In the genomic region with DNA sequence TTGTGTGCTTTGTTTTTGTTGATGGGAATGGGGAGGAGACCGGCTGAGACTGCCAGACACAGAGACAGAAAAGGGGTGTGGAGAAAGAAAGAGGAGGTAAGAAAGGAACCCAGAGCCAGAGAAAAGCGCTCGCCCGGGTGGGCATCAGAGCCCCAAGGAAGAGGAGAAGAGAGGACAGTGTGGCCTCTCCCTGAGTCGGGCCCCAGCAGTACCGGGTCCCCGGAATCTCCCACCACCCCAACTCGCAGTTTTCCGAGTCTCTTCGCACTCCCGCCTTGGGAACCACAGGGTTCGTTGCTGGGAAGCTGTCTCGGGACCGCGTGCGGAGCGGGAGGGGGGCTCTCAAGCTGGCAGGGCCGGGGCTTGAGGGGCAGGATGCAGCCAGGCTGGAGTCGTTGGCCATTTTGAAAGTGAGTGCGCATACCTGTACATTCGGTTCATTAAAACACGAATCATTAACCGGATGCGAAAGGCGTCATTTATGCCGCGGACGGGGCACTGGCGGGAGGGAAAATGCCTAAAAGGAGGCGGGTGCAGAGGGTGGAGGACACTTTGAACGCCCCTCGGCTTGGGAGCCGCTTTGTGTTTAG, we compare ENCODE assay signal across 18 cellular contexts. TPM values are rescaled to one million over a fixed set of nuclear protein-coding genes. Genes with fewer than 3 reads are reported as not detected.
DNase-seq lines count a peak whose midpoint lies in the region; ATAC-seq, FAIRE-seq and TF ChIP-seq lines count a peak whose summit lies in the region.
"Had no signal": no experiment of that assay in that cellular context is flagged by ENCODE, and none has a peak within 500 bp of the region (broad histone marks: within the 10 kb centered on the region; RNA-seq: fewer than 3 reads in every experiment).

No MANE protein-coding gene starts in this region.

- no TSS peak for BruUV-seq in endothelial cell of umbilical vein (replicated peaks; lab: Mats Ljungman, UMichigan)

- intact Hi-C loops in endothelial cell of umbilical vein (cut with micrococcal nuclease) = no loop called here

- H3K4me2 ChIP-seq in H9 (ENCODE audit: insufficient read depth, insufficient read length, low read length) (peak overlapping the region; percentile 9), endothelial cell of umbilical vein (ENCODE audit: insufficient read depth, low read length) (no peak overlapping the region), parathyroid adenoma (ENCODE audit: low read length) (peak overlapping the region; percentile 17)

- H3K27ac Mint-ChIP-seq in T-helper 1 cell treated with Interleukin-12 subunit alpha and Interleukin-12 subunit beta and Interleukin-4 antibody, amounts not matched to agents 30 μg/mL and 1 μg/mL, for 36 hours = peak overlapping the region; percentile 81
- H3K27ac Mint-ChIP-seq in H9 = no peak overlapping the region

- no peak overlapping the region for H2BK120ac ChIP-seq in H9 (ENCODE audit: low read depth, low read length, poor library complexity, severe bottlenecking)

- H3K27me3 ChIP-seq in H9 (ENCODE audit: insufficient read depth, low read length) (peaks cover 96% of the 10 kb centered on the region), endothelial cell of umbilical vein (ENCODE audit: control insufficient read depth in 2 of 2, insufficient read depth in 2 of 2, low read length in 2 of 2) (peaks cover 84 to 96% of the 10 kb centered on the region in 2 experiments), parathyroid adenoma (ENCODE audit: control insufficient read depth, insufficient read depth, low read length) (peaks cover 3% of the 10 kb centered on the region), HAP-1 (ENCODE audit: low read depth) (peaks cover 36% of the 10 kb centered on the region)

- no peak overlapping the region for H3K56ac ChIP-seq in H9 (ENCODE audit: insufficient read length, low read depth, low read length)

- in situ Hi-C loops in HAP-1 (cut with MboI; ENCODE audit: low sequenced_read_pairs) = no loop called here

- H3K4ac ChIP-seq in H9 (ENCODE audit: low read depth, low read length) = no peak overlapping the region

- H3K27ac ChIP-seq in H9 (ENCODE audit: insufficient read length, low read depth, low read length) (no peak overlapping the region), endothelial cell of umbilical vein (ENCODE audit: insufficient read depth, low read depth, low read length) (no peak overlapping the region), parathyroid adenoma (no peak overlapping the region)
- H3K27ac ChIP-seq: pancreas had no signal

- H3K79me1 ChIP-seq in H9 (ENCODE audit: insufficient read depth, low read depth, low read length, poor library complexity, severe bottlenecking) = no peaks in the 10 kb centered on the region

- H3K4me3 ChIP-seq in endothelial cell of umbilical vein (replicated peaks in 1 of 3; ENCODE audit: insufficient read depth in 1 of 3, low read depth in 1 of 3, low read length in 3 of 3) (no peak overlapping the region), parathyroid adenoma (ENCODE audit: low read depth, low read length) (no peak overlapping the region), HAP-1 (no peak overlapping the region)
- H3K4me3 ChIP-seq: pancreas had no signal

- no peaks in the 10 kb centered on the region for H3K9me1 ChIP-seq in endothelial cell of umbilical vein (replicated peaks; ENCODE audit: control insufficient read depth, extremely low read depth, insufficient read depth, low read length)

- no peaks in the 10 kb centered on the region for H3K9me3 Mint-ChIP-seq in T-helper 1 cell treated with Interleukin-12 subunit alpha and Interleukin-12 subunit beta and Interleukin-4 antibody, amounts not matched to agents 30 μg/mL and 1 μg/mL, for 36 hours
- peaks cover 6 to 12% of the 10 kb centered on the region in 2 experiments; a peak in 4 of 5 replicates for H3K9me3 Mint-ChIP-seq in H9

- no peak overlapping the region for H3K9ac ChIP-seq in H9 (ENCODE audit: extremely low read depth, insufficient read length, low read length)
- H3K9ac ChIP-seq in endothelial cell of umbilical vein (replicated peaks; ENCODE audit: extremely low read depth, insufficient read depth, low read length) = no peak overlapping the region
- H3K9ac ChIP-seq in parathyroid adenoma = no peak overlapping the region

- no peak overlapping the region for H4K5ac ChIP-seq in H9 (ENCODE audit: insufficient read length, low read depth, low read length)

- no peak for FAIRE-seq in endothelial cell of umbilical vein (lab: Jason Lieb, UNC)
- FAIRE-seq: GM12892, pancreas had no signal

- H2BK5ac ChIP-seq in H9 (ENCODE audit: insufficient read length, low read length) = no peak overlapping the region

- H2AK5ac ChIP-seq in H9 (ENCODE audit: insufficient read length, low read length) = no peak overlapping the region

- no peak overlapping the region for H2BK20ac ChIP-seq in H9 (ENCODE audit: low read depth, low read length, poor library complexity, severe bottlenecking)

- no peak overlapping the region for H3T11ph ChIP-seq in H9 (ENCODE audit: low read length)

- peaks cover 8% of the 10 kb centered on the region for H3K23me2 ChIP-seq in H9 (ENCODE audit: insufficient read length, low read depth, low read length, poor library complexity, severe bottlenecking)

- H3K36me3 ChIP-seq in endothelial cell of umbilical vein (ENCODE audit: control insufficient read depth in 2 of 2, extremely low read depth in 1 of 2, insufficient read depth in 2 of 2, low read length in 2 of 2) = no peaks in the 10 kb centered on the region
- no peaks in the 10 kb centered on the region for H3K36me3 ChIP-seq in parathyroid adenoma (ENCODE audit: control insufficient read depth, insufficient read depth, low read length)
- no peaks in the 10 kb centered on the region for H3K36me3 ChIP-seq in HAP-1 (replicated peaks)
- H3K36me3 ChIP-seq: pancreas had no signal

- CTCF ChIA-PET in endothelial cell of umbilical vein (lab: Charles Lee) = no interaction called here

- no peak for TF ChIP-seq POLR2A in endothelial cell of umbilical vein (IDR thresholded peaks at IDR 0.05; ENCODE audit: low read depth, low read length)

- ATAC-seq in HG02610 (IDR thresholded peaks at IDR 0.05; ENCODE audit: unreplicated experiment) = no peak
- ATAC-seq: Panc1, pancreas had no signal

- no peak overlapping the region for H2BK15ac ChIP-seq in H9 (ENCODE audit: low read depth, low read length)

- H2AFZ ChIP-seq in H9 (ENCODE audit: low read length) = no peak overlapping the region
- no peak overlapping the region for H2AFZ ChIP-seq in endothelial cell of umbilical vein (ENCODE audit: low read depth, low read length)
- no peak overlapping the region for H2AFZ ChIP-seq in parathyroid adenoma

- WGBS in H9 (ENCODE audit: extremely low coverage, insufficient read length, low lambda C conversion rate) = no CpG with 5 or more reads among the region's 33 CpGs

- TF ChIP-seq CTCF in H9 (conservative IDR thresholded peaks at IDR 0.05) (no peak), endothelial cell of umbilical vein (IDR thresholded peaks at IDR 0.05; ENCODE audit: extremely low read depth in 1 of 2, insufficient read depth in 1 of 2, low read depth in 1 of 2, low read length in 2 of 2) (no peak), parathyroid adenoma (IDR thresholded peaks at IDR 0.05) (no peak)

- H2BK12ac ChIP-seq in H9 (ENCODE audit: insufficient read length, low read depth, low read length) = no peak overlapping the region

- no peak overlapping the region; the same call in 1 of the 2 replicates for H3K14ac ChIP-seq in H9 (ENCODE audit: insufficient read depth, low read length)

- no peaks in the 10 kb centered on the region for H4K20me1 ChIP-seq in H9 (ENCODE audit: control insufficient read depth, insufficient read depth, insufficient read length)
- no peaks in the 10 kb centered on the region for H4K20me1 ChIP-seq in endothelial cell of umbilical vein (replicated peaks; ENCODE audit: control insufficient read depth, extremely low read depth, insufficient read depth, low read length)

- H3K36me3 Mint-ChIP-seq in T-helper 1 cell treated with Interleukin-12 subunit alpha and Interleukin-12 subunit beta and Interleukin-4 antibody, amounts not matched to agents 30 μg/mL and 1 μg/mL, for 36 hours (ENCODE audit: low read depth) = no peaks in the 10 kb centered on the region
- H3K36me3 Mint-ChIP-seq in H9 (ENCODE audit: insufficient read depth in 1 of 3, low read depth in 3 of 3) = no peaks in the 10 kb centered on the region; a peak in 5 of 7 replicates

- H4K8ac ChIP-seq in H9 (replicated peaks; ENCODE audit: insufficient read length, low read depth, low read length) = no peak overlapping the region

- H4K91ac ChIP-seq in H9 (ENCODE audit: insufficient read length, low read depth, low read length) = no peak overlapping the region

- POLR2A ChIA-PET in endothelial cell of umbilical vein (lab: Charles Lee) = no interaction called here

- no peak overlapping the region for H3K23ac ChIP-seq in H9 (ENCODE audit: insufficient read length, low read depth, low read length)

- dilution Hi-C loops in endothelial cell of umbilical vein (cut with MboI; ENCODE audit: extremely low pct_ligation_motif_present, low sequenced_read_pairs) = no loop called here

- DNase-seq in T-helper 1 cell (no peak), H9 (no peak), endothelial cell of umbilical vein (ENCODE audit: low read depth, low spot score) (no peak), HAP-1 (ENCODE audit: low spot score in 2 of 2) (no peak), NCI-H187 treated with DMSO at 0.1 percent for 48 hours (lab: John Stamatoyannopoulos, UW) (no peak)
- DNase-seq: central memory CD4-positive, alpha-beta T cell; DMS79; Karpas-422; pancreas; stimulated activated CD4-positive, alpha-beta T cell treated with anti-CD3 and anti-CD28 coated beads, Interleukin-4, amount 100 ng/mL, for 24 hours; substantia nigra; T1000 had no signal

- H3K4me1 ChIP-seq in H9 (ENCODE audit: insufficient read depth, low read length) = peaks cover 9% of the 10 kb centered on the region; the same call in 1 of the 2 replicates
- peaks cover 11% of the 10 kb centered on the region for H3K4me1 ChIP-seq in endothelial cell of umbilical vein (ENCODE audit: control insufficient read depth, extremely low read depth, insufficient read depth, low read length)
- no peaks in the 10 kb centered on the region for H3K4me1 ChIP-seq in parathyroid adenoma
- no peaks in the 10 kb centered on the region for H3K4me1 ChIP-seq in HAP-1

- peaks cover 80% of the 10 kb centered on the region for H3K27me3 Mint-ChIP-seq in T-helper 1 cell treated with Interleukin-12 subunit alpha and Interleukin-12 subunit beta and Interleukin-4 antibody, amounts not matched to agents 30 μg/mL and 1 μg/mL, for 36 hours (ENCODE audit: low read depth)
- peaks cover 96% of the 10 kb centered on the region for H3K27me3 Mint-ChIP-seq in H9 (ENCODE audit: low read depth)

- H3K79me2 ChIP-seq in H9 (ENCODE audit: insufficient read depth, low read length) (no peaks in the 10 kb centered on the region), endothelial cell of umbilical vein (ENCODE audit: control insufficient read depth, insufficient read depth, low read length) (no peaks in the 10 kb centered on the region), parathyroid adenoma (no peaks in the 10 kb centered on the region)

- no peak overlapping the region for H3K4me3 Mint-ChIP-seq in T-helper 1 cell treated with Interleukin-12 subunit alpha and Interleukin-12 subunit beta and Interleukin-4 antibody, amounts not matched to agents 30 μg/mL and 1 μg/mL, for 36 hours
- peak overlapping the region in 1 of 2 experiments; percentile 68; a peak in 3 of 5 replicates for H3K4me3 Mint-ChIP-seq in H9

- no peak overlapping the region for H3K18ac ChIP-seq in H9 (ENCODE audit: insufficient read length, low read depth, low read length)

- H3K4me1 Mint-ChIP-seq in T-helper 1 cell treated with Interleukin-12 subunit alpha and Interleukin-12 subunit beta and Interleukin-4 antibody, amounts not matched to agents 30 μg/mL and 1 μg/mL, for 36 hours (ENCODE audit: low read depth) = peaks cover 23% of the 10 kb centered on the region
- H3K4me1 Mint-ChIP-seq in H9 = peaks cover 33 to 54% of the 10 kb centered on the region in 2 experiments

- H3K9me3 ChIP-seq in H9 (ENCODE audit: control insufficient read depth, low read depth, low read length) (no peaks in the 10 kb centered on the region), endothelial cell of umbilical vein (replicated peaks; ENCODE audit: control insufficient read depth, insufficient read depth, low read length) (no peaks in the 10 kb centered on the region), parathyroid adenoma (ENCODE audit: control insufficient read depth, low read length) (no peaks in the 10 kb centered on the region), HAP-1 (peaks cover 6% of the 10 kb centered on the region; the same call in 1 of the 2 replicates)
- H3K9me3 ChIP-seq: pancreas had no signal

RNA-seq across cellular contexts. Expression of a gene that starts 3.2 kb away (rescaled TPM):
- total RNA-seq in H9 (2021) (0.13 TPM in 2 replicates), endothelial cell of umbilical vein (0.09 and 0.15 TPM in 2 replicates)
- 0.05 and 0.06 TPM in 2 replicates for polyA plus RNA-seq in endothelial cell of umbilical vein
- 0.03 and 0.06 TPM in 2 replicates for polyA plus RNA-seq in endothelial cell of umbilical vein (2011; cell fraction: cytosol; rRNA removed)
- 0.17 and 0.25 TPM in 2 replicates for polyA plus RNA-seq in endothelial cell of umbilical vein (2011; cell fraction: nucleus; rRNA removed)
- polyA plus RNA-seq in endothelial cell of umbilical vein (2012) = 0.07 TPM in 1 of 2 replicates, not detected in the other
- 0.13 and 0.15 TPM in 2 replicates for polyA minus RNA-seq in endothelial cell of umbilical vein
- 0.41 TPM for polyA minus RNA-seq in endothelial cell of umbilical vein (2011; cell fraction: cytosol; rRNA and poly(A)+ RNA removed)
- polyA minus RNA-seq in endothelial cell of umbilical vein (2011; cell fraction: nucleus; rRNA and poly(A)+ RNA removed) = 0.19 and 0.58 TPM in 2 replicates
- total RNA-seq: A172 had no signal

RNA-seq across cellular contexts. Expression of a gene that starts 11.4 kb away (rescaled TPM):
- total RNA-seq in H9 (2021) (not detected in 2 replicates), endothelial cell of umbilical vein (not detected in 2 replicates)
- not detected in 2 replicates for polyA plus RNA-seq in endothelial cell of umbilical vein
- not detected in 2 replicates for polyA plus RNA-seq in endothelial cell of umbilical vein (2011; cell fraction: cytosol; rRNA removed)
- not detected in 2 replicates for polyA plus RNA-seq in endothelial cell of umbilical vein (2011; cell fraction: nucleus; rRNA removed)
- polyA plus RNA-seq in endothelial cell of umbilical vein (2012) = not detected in 2 replicates
- not detected in 2 replicates for polyA minus RNA-seq in endothelial cell of umbilical vein
- 1,914 TPM for polyA minus RNA-seq in endothelial cell of umbilical vein (2011; cell fraction: cytosol; rRNA and poly(A)+ RNA removed)
- not detected in 2 replicates for polyA minus RNA-seq in endothelial cell of umbilical vein (2011; cell fraction: nucleus; rRNA and poly(A)+ RNA removed)
- total RNA-seq: A172, pancreas had no signal
- polyA plus RNA-seq: pancreas had no signal
